Comparison of ENCODE assay signal across 1 cellular context in the genomic region with DNA sequence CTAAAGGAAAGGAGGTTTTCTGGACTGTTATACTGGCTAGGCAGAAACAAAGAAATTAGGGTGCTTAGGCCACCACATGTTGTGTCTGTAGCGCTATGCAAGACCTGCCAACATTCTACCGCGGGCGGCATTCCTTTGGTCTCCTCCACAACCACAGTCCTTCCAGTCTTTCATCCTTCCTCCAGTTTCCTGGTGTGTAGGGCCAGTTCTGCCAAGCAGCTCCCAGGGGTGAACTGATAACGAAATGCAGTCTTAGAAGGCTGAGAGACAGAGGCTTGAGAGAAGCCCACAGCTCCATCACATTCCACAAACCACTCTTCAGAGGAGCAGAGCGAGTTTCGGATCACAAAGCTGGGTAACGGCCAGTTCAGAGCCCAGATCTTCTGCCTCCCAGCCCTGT.
TF ChIP-seq lines count a peak whose summit lies in the region.

No MANE protein-coding gene starts in this region.

TF ChIP-seq in IMR-90, 13 proteins besides CTCF, POLR2A, EP300 and RAD21:
- TF ChIP-seq CEBPB (IDR thresholded peaks at IDR 0.05; ENCODE audit: low read depth, low read length) (no peak), NFE2L2 (IDR thresholded peaks at IDR 0.05; ENCODE audit: low read depth, low read length) (no peak), SMC3 (IDR thresholded peaks at IDR 0.05; ENCODE audit: low read depth, low read length) (no peak), BHLHE40 (IDR thresholded peaks at IDR 0.05; ENCODE audit: low read depth, low read length) (no peak), MAZ (IDR thresholded peaks at IDR 0.05; ENCODE audit: borderline replicate concordance, low read depth, low read length) (no peak), FOS (IDR thresholded peaks at IDR 0.05; ENCODE audit: low read depth, low read length) (no peak), MXI1 (IDR thresholded peaks at IDR 0.05; ENCODE audit: borderline replicate concordance, low read depth, low read length) (no peak), RFX5 (IDR thresholded peaks at IDR 0.05; ENCODE audit: low read depth, low read length) (no peak), RCOR1 (IDR thresholded peaks at IDR 0.05; ENCODE audit: insufficient replicate concordance, low read length) (no peak), CHD1 (IDR thresholded peaks at IDR 0.05; ENCODE audit: low read depth, low read length) (no peak), MAFK (IDR thresholded peaks at IDR 0.05; ENCODE audit: low read depth, low read length) (no peak)
- TF ChIP-seq, protein P1, sequence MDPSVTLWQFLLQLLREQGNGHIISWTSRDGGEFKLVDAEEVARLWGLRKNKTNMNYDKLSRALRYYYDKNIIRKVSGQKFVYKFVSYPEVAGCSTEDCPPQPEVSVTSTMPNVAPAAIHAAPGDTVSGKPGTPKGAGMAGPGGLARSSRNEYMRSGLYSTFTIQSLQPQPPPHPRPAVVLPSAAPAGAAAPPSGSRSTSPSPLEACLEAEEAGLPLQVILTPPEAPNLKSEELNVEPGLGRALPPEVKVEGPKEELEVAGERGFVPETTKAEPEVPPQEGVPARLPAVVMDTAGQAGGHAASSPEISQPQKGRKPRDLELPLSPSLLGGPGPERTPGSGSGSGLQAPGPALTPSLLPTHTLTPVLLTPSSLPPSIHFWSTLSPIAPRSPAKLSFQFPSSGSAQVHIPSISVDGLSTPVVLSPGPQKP (IDR thresholded peaks at IDR 0.05; ENCODE audit: borderline replicate concordance, low read depth, low read length), result no peak
- TF ChIP-seq, protein P2, sequence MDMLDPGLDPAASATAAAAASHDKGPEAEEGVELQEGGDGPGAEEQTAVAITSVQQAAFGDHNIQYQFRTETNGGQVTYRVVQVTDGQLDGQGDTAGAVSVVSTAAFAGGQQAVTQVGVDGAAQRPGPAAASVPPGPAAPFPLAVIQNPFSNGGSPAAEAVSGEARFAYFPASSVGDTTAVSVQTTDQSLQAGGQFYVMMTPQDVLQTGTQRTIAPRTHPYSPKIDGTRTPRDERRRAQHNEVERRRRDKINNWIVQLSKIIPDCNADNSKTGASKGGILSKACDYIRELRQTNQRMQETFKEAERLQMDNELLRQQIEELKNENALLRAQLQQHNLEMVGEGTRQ (IDR thresholded peaks at IDR 0.05; ENCODE audit: low read depth, low read length), result no peak
